In genomic region chr4:53127365-53127764, GRCh38 we compare ENCODE assay signal across 26 cellular contexts.
DNase-seq lines count a peak whose midpoint lies in the region; ATAC-seq and TF ChIP-seq lines count a peak whose summit lies in the region.
"Had no signal": no experiment of that assay in that cellular context is flagged by ENCODE, and none has a peak within 500 bp of the region (broad histone marks: within the 10 kb centered on the region; RNA-seq: fewer than 3 reads in every experiment).

No MANE protein-coding gene starts in this region.

- no peaks in the 10 kb centered on the region for H3K79me2 ChIP-seq in hepatocyte

- H3K27me3 Mint-ChIP-seq in nephron progenitor cell (ENCODE audit: low read depth, poor library complexity) = no peaks in the 10 kb centered on the region
- H3K27me3 Mint-ChIP-seq: CD4-positive, alpha-beta memory T cell; CD4-positive, CD25-positive, alpha-beta regulatory T cell; CD8-positive, alpha-beta memory T cell had no signal

- H3K4me3 ChIP-seq in hepatocyte = no peak overlapping the region
- no peak overlapping the region for H3K4me3 ChIP-seq in mucosa of descending colon
- H3K4me3 ChIP-seq: BLaER1, GM12878 had no signal

- no peaks in the 10 kb centered on the region for H3K27me3 ChIP-seq in hepatocyte
- H3K27me3 ChIP-seq: BE2C, BLaER1 had no signal

- H3K4me2 ChIP-seq in hepatocyte = peak overlapping the region; percentile 14
- H3K4me2 ChIP-seq: BLaER1 had no signal

- H3K9me3 Mint-ChIP-seq in nephron progenitor cell = no peaks in the 10 kb centered on the region
- H3K9me3 Mint-ChIP-seq: CD8-positive, alpha-beta memory T cell had no signal

- ATAC-seq in left colon (peak; percentile 69), mucosa of descending colon (peak; percentile 38), esophagus mucosa (no peak)
- ATAC-seq: GM12878 had no signal

- H3K36me3 Mint-ChIP-seq in nephron progenitor cell (ENCODE audit: low read depth) = peaks cover 4% of the 10 kb centered on the region

- no peak overlapping the region for H2AFZ ChIP-seq in hepatocyte

- DNase-seq in hepatocyte (ENCODE audit: low spot score) (no peak), left colon (no peak), mucosa of descending colon (no peak), nephron progenitor cell (no peak), posterior cingulate gyrus (no peak), NCI-H1694 treated with DMSO at 0.1 percent for 48 hours (lab: John Stamatoyannopoulos, UW) (no peak), NCI-H2107 treated with DMSO at 0.1 percent for 48 hours (lab: John Stamatoyannopoulos, UW; ENCODE audit: unreplicated experiment) (no peak)
- DNase-seq: 8988T; ACHN; BE2C; C1 segment of cervical spinal cord; CD4-positive, alpha-beta memory T cell; CD4-positive, CD25-positive, alpha-beta regulatory T cell; CD8-positive, alpha-beta memory T cell; COR-L47; DMS 273 treated with DMSO at 0.1 percent for 48 hours; DMS153; DMS53; DMS79; DND-41; EL; GDM1 had no signal

- H3K9me2 ChIP-seq in hepatocyte (replicated peaks; ENCODE audit: insufficient read depth) = no peaks in the 10 kb centered on the region

- H3K4me1 ChIP-seq in hepatocyte (ENCODE audit: insufficient read depth) = peaks cover 3% of the 10 kb centered on the region
- peaks cover 2% of the 10 kb centered on the region for H3K4me1 ChIP-seq in mucosa of descending colon (ENCODE audit: low read depth)
- H3K4me1 ChIP-seq: BE2C, BLaER1 had no signal

- H3K9me3 ChIP-seq in hepatocyte (ENCODE audit: low read depth) (no peaks in the 10 kb centered on the region), mucosa of descending colon (no peaks in the 10 kb centered on the region)
- H3K9me3 ChIP-seq: BE2C, BLaER1 had no signal

- intact Hi-C loops in left colon (cut with DNase I, micrococcal nuclease) (no loop called here), mucosa of descending colon (cut with DNase I, micrococcal nuclease) (no loop called here), posterior cingulate gyrus (cut with DNase I) (no loop called here)

- peak overlapping the region; percentile 97 for H3K27ac Mint-ChIP-seq in nephron progenitor cell
- H3K27ac Mint-ChIP-seq: CD14-positive monocyte; CD4-positive, alpha-beta memory T cell had no signal

- 57% methylated on average over 5 of the region's 5 CpGs for WGBS in hepatocyte (ENCODE audit: low lambda C conversion rate, missing lambda C conversion rate)

- H3K4me1 Mint-ChIP-seq in nephron progenitor cell = peaks cover 64% of the 10 kb centered on the region
- H3K4me1 Mint-ChIP-seq: CD14-positive monocyte; CD8-positive, alpha-beta memory T cell had no signal

- TF ChIP-seq CTCF in hepatocyte (IDR thresholded peaks at IDR 0.05; ENCODE audit: poor library complexity) (no peak), mucosa of descending colon (IDR thresholded peaks at IDR 0.05) (no peak), nephron progenitor cell (IDR thresholded peaks at IDR 0.05) (no peak)

- peak overlapping the region; percentile 43 for H3K4me3 Mint-ChIP-seq in nephron progenitor cell
- H3K4me3 Mint-ChIP-seq: CD14-positive monocyte; CD4-positive, alpha-beta memory T cell; CD4-positive, CD25-positive, alpha-beta regulatory T cell; CD8-positive, alpha-beta memory T cell had no signal

- H3K36me3 ChIP-seq in hepatocyte (replicated peaks; ENCODE audit: insufficient read depth, low read depth) (no peaks in the 10 kb centered on the region), mucosa of descending colon (ENCODE audit: low read depth) (no peaks in the 10 kb centered on the region)
- H3K36me3 ChIP-seq: BE2C, BLaER1 had no signal

- H3K27ac ChIP-seq in hepatocyte = no peak overlapping the region
- H3K27ac ChIP-seq: BLaER1 had no signal

- H4K20me1 ChIP-seq in hepatocyte (ENCODE audit: insufficient read depth, poor library complexity, severe bottlenecking) = no peaks in the 10 kb centered on the region
- H4K20me1 ChIP-seq: BLaER1 had no signal
